Comparison of ENCODE assay signal across 25 cellular contexts in genomic region chr13:21884299-21884878, GRCh38.
DNase-seq lines count a peak whose midpoint lies in the region; ATAC-seq and TF ChIP-seq lines count a peak whose summit lies in the region.
"Had no signal": no experiment of that assay in that cellular context is flagged by ENCODE, and none has a peak within 500 bp of the region (broad histone marks: within the 10 kb centered on the region; RNA-seq: fewer than 3 reads in every experiment).

No MANE protein-coding gene starts in this region.

- no peak for TF ChIP-seq CTCF in foreskin fibroblast (IDR thresholded peaks at IDR 0.05; ENCODE audit: low read depth, low read length)

- peaks cover 9% of the 10 kb centered on the region for H3K27me3 Mint-ChIP-seq in activated naive CD8-positive, alpha-beta T cell treated with anti-CD3 and anti-CD28 coated beads, Interleukin-2, amount 10 ng/mL, durations not matched to agents 7 days and 5 days
- peaks cover 5% of the 10 kb centered on the region for H3K27me3 Mint-ChIP-seq in activated naive CD8-positive, alpha-beta T cell treated with anti-CD3 and anti-CD28 coated beads, Interleukin-2, amount 50 U/mL, for 24 hours
- H3K27me3 Mint-ChIP-seq: dendritic cell treated with granulocyte-macrophage colony-stimulating factor and Interleukin-4, amounts not matched to agents 40 ng/mL and 50 ng/mL, for 4 days had no signal

- POLR2A ChIA-PET in activated naive CD8-positive, alpha-beta T cell treated with anti-CD3 and anti-CD28 coated beads, Interleukin-2, amount 10 ng/mL, durations not matched to agents 7 days and 5 days (lab: Charles Lee): no interaction called here

- H3K4me3 Mint-ChIP-seq in activated naive CD8-positive, alpha-beta T cell treated with anti-CD3 and anti-CD28 coated beads, Interleukin-2, amount 10 ng/mL, durations not matched to agents 7 days and 5 days: no peak overlapping the region
- H3K4me3 Mint-ChIP-seq in activated naive CD8-positive, alpha-beta T cell treated with anti-CD3 and anti-CD28 coated beads, Interleukin-2, amount 50 U/mL, for 24 hours: no peak overlapping the region
- H3K4me3 Mint-ChIP-seq: activated T-cell treated with anti-CD3 and anti-CD28 coated beads, Interleukin-2, amount 50 U/mL, for 72 hours; CD4-positive, alpha-beta T cell; central memory CD8-positive, alpha-beta T cell; dendritic cell treated with granulocyte-macrophage colony-stimulating factor and Interleukin-4, amounts not matched to agents 40 ng/mL and 50 ng/mL, for 4 days; natural killer cell treated with Interleukin-12 subunit alpha and Interleukin-12 subunit beta and Interleukin-15 and Interleukin-18, amount 100 ng/mL, for 72 hours; T-helper 1 cell treated with Interleukin-12 subunit alpha and Interleukin-12 subunit beta and Interleukin-4 antibody, amounts not matched to agents 30 μg/mL and 1 μg/mL, for 36 hours had no signal

- DNase-seq in activated naive CD8-positive, alpha-beta T cell treated with anti-CD3 and anti-CD28 coated beads, Interleukin-2, amount 10 ng/mL, durations not matched to agents 7 days and 5 days: no peak
- DNase-seq in activated naive CD8-positive, alpha-beta T cell treated with anti-CD3 and anti-CD28 coated beads, Interleukin-2, amount 50 U/mL, for 24 hours: no peak
- DNase-seq in NCI-H345 treated with DMSO at 0.1 percent for 48 hours (lab: John Stamatoyannopoulos, UW; ENCODE audit: unreplicated experiment): peak; percentile 26
- peak; percentile 65 to 79 for DNase-seq in SHP77 (lab: John Stamatoyannopoulos, UW)
- no peak for DNase-seq in foreskin fibroblast
- DNase-seq in NCI-H1048 (lab: John Stamatoyannopoulos, UW): no peak
- DNase-seq in NCI-H187 treated with DMSO at 0.1 percent for 48 hours (lab: John Stamatoyannopoulos, UW): no peak
- DNase-seq in SW480 (ENCODE audit: low spot score): no peak
- DNase-seq: activated naive CD4-positive, alpha-beta T cell; activated T-cell treated with anti-CD3 and anti-CD28 coated beads, Interleukin-2, amount 50 U/mL, for 72 hours; CD4-positive, alpha-beta T cell; Karpas-422; NCI-H146; NK-92 treated with Interleukin-12 subunit alpha and Interleukin-12 subunit beta, amount 100 ng/mL, for 24 hours; sigmoid colon; SK-N-SH; stimulated activated CD4-positive, alpha-beta T cell treated with anti-CD3 and anti-CD28 coated beads, Interleukin-4, amount 100 ng/mL, for 1 hour; stomach had no signal

- no peaks in the 10 kb centered on the region for H3K36me3 Mint-ChIP-seq in activated naive CD8-positive, alpha-beta T cell treated with anti-CD3 and anti-CD28 coated beads, Interleukin-2, amount 10 ng/mL, durations not matched to agents 7 days and 5 days
- H3K36me3 Mint-ChIP-seq in activated naive CD8-positive, alpha-beta T cell treated with anti-CD3 and anti-CD28 coated beads, Interleukin-2, amount 50 U/mL, for 24 hours (ENCODE audit: low read depth): no peaks in the 10 kb centered on the region
- H3K36me3 Mint-ChIP-seq: natural killer cell treated with Interleukin-12 subunit alpha and Interleukin-12 subunit beta and Interleukin-15 and Interleukin-18, amount 100 ng/mL, for 72 hours had no signal

- peak overlapping the region; percentile 77 for H3K27ac Mint-ChIP-seq in activated naive CD8-positive, alpha-beta T cell treated with anti-CD3 and anti-CD28 coated beads, Interleukin-2, amount 10 ng/mL, durations not matched to agents 7 days and 5 days
- H3K27ac Mint-ChIP-seq in activated naive CD8-positive, alpha-beta T cell treated with anti-CD3 and anti-CD28 coated beads, Interleukin-2, amount 50 U/mL, for 24 hours: no peak overlapping the region
- H3K27ac Mint-ChIP-seq: activated T-cell treated with anti-CD3 and anti-CD28 coated beads, Interleukin-2, amount 50 U/mL, for 72 hours; CD4-positive, alpha-beta T cell; dendritic cell treated with granulocyte-macrophage colony-stimulating factor and Interleukin-4, amounts not matched to agents 40 ng/mL and 50 ng/mL, for 4 days; natural killer cell treated with Interleukin-12 subunit alpha and Interleukin-12 subunit beta and Interleukin-15 and Interleukin-18, amount 100 ng/mL, for 72 hours; T-helper 1 cell treated with Interleukin-12 subunit alpha and Interleukin-12 subunit beta and Interleukin-4 antibody, amounts not matched to agents 30 μg/mL and 1 μg/mL, for 36 hours had no signal

- no peak overlapping the region for H3K4me3 ChIP-seq in foreskin fibroblast (ENCODE audit: low read depth in 1 of 2, low read length in 2 of 2)
- H3K4me3 ChIP-seq: A549, HAP-1, sigmoid colon, stomach, vagina had no signal

- no peak for ATAC-seq in activated naive CD8-positive, alpha-beta T cell treated with anti-CD3 and anti-CD28 coated beads, Interleukin-2, amount 10 ng/mL, durations not matched to agents 7 days and 5 days (ENCODE audit: low read depth)
- no peak for ATAC-seq in activated naive CD8-positive, alpha-beta T cell treated with anti-CD3 and anti-CD28 coated beads, Interleukin-2, amount 50 U/mL, for 24 hours
- ATAC-seq: A549; activated T-cell treated with anti-CD3 and anti-CD28 coated beads, Interleukin-2, amount 50 U/mL, for 72 hours; natural killer cell treated with Interleukin-12 subunit alpha and Interleukin-12 subunit beta and Interleukin-15 and Interleukin-18, amount 100 ng/mL, for 72 hours had no signal

- H3K4me1 Mint-ChIP-seq in activated naive CD8-positive, alpha-beta T cell treated with anti-CD3 and anti-CD28 coated beads, Interleukin-2, amount 10 ng/mL, durations not matched to agents 7 days and 5 days: peaks cover 6% of the 10 kb centered on the region
- no peaks in the 10 kb centered on the region for H3K4me1 Mint-ChIP-seq in activated naive CD8-positive, alpha-beta T cell treated with anti-CD3 and anti-CD28 coated beads, Interleukin-2, amount 50 U/mL, for 24 hours
- H3K4me1 Mint-ChIP-seq: central memory CD8-positive, alpha-beta T cell had no signal

- peaks cover 4% of the 10 kb centered on the region for H3K9me3 Mint-ChIP-seq in activated naive CD8-positive, alpha-beta T cell treated with anti-CD3 and anti-CD28 coated beads, Interleukin-2, amount 10 ng/mL, durations not matched to agents 7 days and 5 days
- no peaks in the 10 kb centered on the region for H3K9me3 Mint-ChIP-seq in activated naive CD8-positive, alpha-beta T cell treated with anti-CD3 and anti-CD28 coated beads, Interleukin-2, amount 50 U/mL, for 24 hours
- H3K9me3 Mint-ChIP-seq: CD4-positive, alpha-beta T cell; central memory CD8-positive, alpha-beta T cell; dendritic cell treated with granulocyte-macrophage colony-stimulating factor and Interleukin-4, amounts not matched to agents 40 ng/mL and 50 ng/mL, for 4 days; natural killer cell treated with Interleukin-12 subunit alpha and Interleukin-12 subunit beta and Interleukin-15 and Interleukin-18, amount 100 ng/mL, for 72 hours; T-helper 1 cell treated with Interleukin-12 subunit alpha and Interleukin-12 subunit beta and Interleukin-4 antibody, amounts not matched to agents 30 μg/mL and 1 μg/mL, for 36 hours had no signal

Comparison
In these comparisons a context has a peak if more than half of its experiments do, and no peak if none do; other contexts are left out.
1. DNase-seq: peak in NCI-H345 treated with DMSO at 0.1 percent for 48 hours (single experiment) and SHP77 (2 of 2); none in activated naive CD8-positive, alpha-beta T cell treated with anti-CD3 and anti-CD28 coated beads, Interleukin-2, amount 10 ng/mL, durations not matched to agents 7 days and 5 days (single experiment), activated naive CD8-positive, alpha-beta T cell treated with anti-CD3 and anti-CD28 coated beads, Interleukin-2, amount 50 U/mL, for 24 hours (single experiment), foreskin fibroblast (0 of 2), NCI-H1048 (single experiment), NCI-H187 treated with DMSO at 0.1 percent for 48 hours (single experiment) and SW480 (single experiment).